In the genomic region with DNA sequence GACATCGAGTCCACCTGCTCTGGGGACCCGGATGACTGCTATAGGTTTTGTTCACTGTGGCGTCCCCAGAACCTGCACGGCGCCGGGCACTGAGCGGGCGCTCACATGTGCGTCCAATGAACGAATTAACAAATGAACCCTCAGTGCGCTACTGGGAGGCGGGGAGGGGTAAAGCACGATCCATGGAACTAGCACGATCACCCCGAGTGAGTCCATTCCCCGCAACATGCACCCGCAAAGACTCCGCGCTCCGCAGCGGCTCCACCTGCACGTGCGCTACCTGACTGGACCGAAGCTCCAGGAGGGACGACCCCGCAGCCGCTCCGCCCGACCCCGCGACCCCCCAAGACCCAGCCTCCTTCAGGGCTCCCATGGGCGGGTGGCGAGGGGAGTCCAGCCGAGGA, we compare ENCODE assay signal across 8 cellular contexts. TPM values are rescaled to one million over a fixed set of nuclear protein-coding genes. Genes with fewer than 3 reads are reported as not detected.
A peak's percentile ranks its signal among the peaks of the same experiment; 100 is the strongest.
DNase-seq lines count a peak whose midpoint lies in the region; ATAC-seq and TF ChIP-seq lines count a peak whose summit lies in the region.

No MANE protein-coding gene starts in this region.

- ATAC-seq in GM21529 (IDR thresholded peaks at IDR 0.05; ENCODE audit: unreplicated experiment) (peak; percentile 35), GM21786 (IDR thresholded peaks at IDR 0.05; ENCODE audit: unreplicated experiment) (no peak)

- peaks cover 5% of the 10 kb centered on the region; the same call in 1 of the 2 replicates for H4K20me1 ChIP-seq in Karpas-422 (ENCODE audit: insufficient read depth, low read depth, low read length)

- intact Hi-C loops in activated CD4-positive, alpha-beta T cell treated with anti-CD3 and anti-CD28 coated beads, Interleukin-2, amount 10 ng/mL, durations not matched to agents 24 days and 14 days (cut with micrococcal nuclease) = loop anchor here (1.0 to 2.0 kb wide), 2 partner anchors 26 to 163 kb away; a partner anchor contains a TSS
- intact Hi-C loops in esophagus squamous epithelium (cut with DNase I) = no loop called here

- H3K9ac ChIP-seq in Karpas-422 (ENCODE audit: low read length) = peak overlapping the region; percentile 100

- TF ChIP-seq CTCF in esophagus squamous epithelium (IDR thresholded peaks at IDR 0.05) = no peak

- H3K4me1 ChIP-seq in Karpas-422 (ENCODE audit: low read length) (peaks cover 20% of the 10 kb centered on the region), esophagus squamous epithelium (peaks cover 5 to 55% (median 9%) of the 10 kb centered on the region in 3 donors), neuron (ENCODE audit: insufficient read depth, low read length) (peaks cover 14% of the 10 kb centered on the region), urinary bladder (ENCODE audit: insufficient read depth) (no peaks in the 10 kb centered on the region)

- H2AFZ ChIP-seq in Karpas-422 (ENCODE audit: low read length) (peak overlapping the region; percentile 95; the same call in 1 of the 2 replicates), neuron (ENCODE audit: low read depth, low read length) (peak overlapping the region; percentile 74)

- DNase-seq in EL (peak; percentile 38), Karpas-422 (peak; percentile 84), esophagus squamous epithelium (lab: John Stamatoyannopoulos, UW) (no peak)
- peak; percentile 81 for DNase-seq in activated CD4-positive, alpha-beta T cell treated with anti-CD3 and anti-CD28 coated beads, Interleukin-2, amount 10 ng/mL, durations not matched to agents 24 days and 14 days

- peaks cover 34% of the 10 kb centered on the region for H3K4me1 Mint-ChIP-seq in activated CD4-positive, alpha-beta T cell treated with anti-CD3 and anti-CD28 coated beads, Interleukin-2, amount 10 ng/mL, durations not matched to agents 24 days and 14 days

- peaks cover 62% of the 10 kb centered on the region for H3K79me2 ChIP-seq in Karpas-422 (ENCODE audit: low read length)

- H3K4me3 ChIP-seq in Karpas-422 (ENCODE audit: low read length) = peak overlapping the region; percentile 99
- H3K4me3 ChIP-seq in esophagus squamous epithelium = peak overlapping the region; percentile 81 to 98 (median 95)
- peak overlapping the region; percentile 59 for H3K4me3 ChIP-seq in neuron (ENCODE audit: low read length)
- H3K4me3 ChIP-seq in urinary bladder (ENCODE audit: low read depth, low read length) = peak overlapping the region; percentile 93

- 0% methylated on average over 2 to 7 of the region's 34 CpGs for WGBS in esophagus squamous epithelium, 2 donors
- WGBS in urinary bladder = under 1% methylated on average over 34 of the region's 34 CpGs

- H3K27ac Mint-ChIP-seq in activated CD4-positive, alpha-beta T cell treated with anti-CD3 and anti-CD28 coated beads, Interleukin-2, amount 10 ng/mL, durations not matched to agents 24 days and 14 days = peak overlapping the region; percentile 94

- H3K9me2 ChIP-seq in Karpas-422 (replicated peaks; ENCODE audit: insufficient read depth, low read length) = no peaks in the 10 kb centered on the region

- no peaks in the 10 kb centered on the region for H3K9me3 ChIP-seq in Karpas-422 (ENCODE audit: low read length)
- no peaks in the 10 kb centered on the region for H3K9me3 ChIP-seq in esophagus squamous epithelium
- H3K9me3 ChIP-seq in neuron (ENCODE audit: low read length) = no peaks in the 10 kb centered on the region

- H3K27me3 ChIP-seq in Karpas-422 (ENCODE audit: low read length) = no peaks in the 10 kb centered on the region
- H3K27me3 ChIP-seq in esophagus squamous epithelium = no peaks in the 10 kb centered on the region
- H3K27me3 ChIP-seq in neuron (ENCODE audit: insufficient read depth, low read length) = no peaks in the 10 kb centered on the region

- TF ChIP-seq POLR2A in esophagus squamous epithelium (IDR thresholded peaks at IDR 0.05) = no peak

- no peaks in the 10 kb centered on the region for H3K27me3 Mint-ChIP-seq in activated CD4-positive, alpha-beta T cell treated with anti-CD3 and anti-CD28 coated beads, Interleukin-2, amount 10 ng/mL, durations not matched to agents 24 days and 14 days

- H3K9me3 Mint-ChIP-seq in activated CD4-positive, alpha-beta T cell treated with anti-CD3 and anti-CD28 coated beads, Interleukin-2, amount 10 ng/mL, durations not matched to agents 24 days and 14 days = no peaks in the 10 kb centered on the region

- H3K27ac ChIP-seq in Karpas-422 (ENCODE audit: low read length) (peak overlapping the region; percentile 74), esophagus squamous epithelium (peak overlapping the region; percentile 72 to 95 (median 93)), urinary bladder (ENCODE audit: low read depth) (peak overlapping the region; percentile 18)

- peaks cover 33% of the 10 kb centered on the region for H3K36me3 Mint-ChIP-seq in activated CD4-positive, alpha-beta T cell treated with anti-CD3 and anti-CD28 coated beads, Interleukin-2, amount 10 ng/mL, durations not matched to agents 24 days and 14 days (ENCODE audit: low read depth)

- H3K4me2 ChIP-seq in Karpas-422 (ENCODE audit: low read depth, low read length, poor library complexity, severe bottlenecking) = peak overlapping the region; percentile 98

- peaks cover 25% of the 10 kb centered on the region for H3K36me3 ChIP-seq in Karpas-422 (ENCODE audit: insufficient read depth, low read length)
- H3K36me3 ChIP-seq in esophagus squamous epithelium = peaks cover 0 to 11% (median 0%) of the 10 kb centered on the region in 3 donors
- H3K36me3 ChIP-seq in neuron (ENCODE audit: insufficient read depth, low read length) = peaks cover 21% of the 10 kb centered on the region
- no peaks in the 10 kb centered on the region for H3K36me3 ChIP-seq in urinary bladder (ENCODE audit: insufficient read depth)

- H3K4me3 Mint-ChIP-seq in activated CD4-positive, alpha-beta T cell treated with anti-CD3 and anti-CD28 coated beads, Interleukin-2, amount 10 ng/mL, durations not matched to agents 24 days and 14 days = peak overlapping the region; percentile 94

RNA-seq across cellular contexts. Expression of a gene that starts 0.5 kb away (rescaled TPM):
- total RNA-seq in Karpas-422 (2014; rRNA removed; shearing (Covaris generic); ENCODE audit: low replicate concordance) = 118 and 195 TPM in 2 replicates
- total RNA-seq in activated CD4-positive, alpha-beta T cell treated with anti-CD3 and anti-CD28 coated beads, Interleukin-2, amount 10 ng/mL, durations not matched to agents 24 days and 14 days = 394 and 421 TPM in 2 replicates
- total RNA-seq in esophagus squamous epithelium = 100 to 1,000 TPM in 2 of 4 donors, 10 to 100 TPM in 2; 76.5 to 121 (median 97.6) TPM
- 43.1 TPM for total RNA-seq in urinary bladder
- polyA plus RNA-seq in urinary bladder = 64.1 TPM

Comparison
In these comparisons a context has a peak if more than half of its experiments do, and no peak if none do; other contexts are left out.
1. H3K27ac ChIP-seq: peak in every context shown above with its lines; median percentile 93 in esophagus squamous epithelium; 74 in Karpas-422; 18 in urinary bladder.